In genomic region chr22:24583221-24583971, GRCh38 we compare ENCODE assay signal across 9 cellular contexts. TPM values are rescaled to one million over a fixed set of nuclear protein-coding genes. Genes with fewer than 3 reads are reported as not detected.
DNase-seq lines count a peak whose midpoint lies in the region; ATAC-seq and TF ChIP-seq lines count a peak whose summit lies in the region.
"Had no signal": no experiment of that assay in that cellular context is flagged by ENCODE, and none has a peak within 500 bp of the region (broad histone marks: within the 10 kb centered on the region; RNA-seq: fewer than 3 reads in every experiment).

No MANE protein-coding gene starts in this region.

- no peak overlapping the region for H3K4me2 ChIP-seq in HCT116 (ENCODE audit: low read length)

- intact Hi-C loops in HCT116 (cut with micrococcal nuclease), result no loop called here
- intact Hi-C loops in sigmoid colon (cut with DNase I), result no loop called here

- no peaks in the 10 kb centered on the region for H3K36me3 ChIP-seq in HCT116 (ENCODE audit: control insufficient read depth in 1 of 2, insufficient read depth in 2 of 2, low read length in 2 of 2)
- peaks cover 0 to 35% (median 7%) of the 10 kb centered on the region in 4 donors for H3K36me3 ChIP-seq in sigmoid colon
- H3K36me3 ChIP-seq: ovary had no signal

- H3K9ac ChIP-seq in HCT116 (ENCODE audit: low read length), result no peak overlapping the region

- no TSS peak for BruUV-seq in HCT116 (replicated peaks; lab: Mats Ljungman, UMichigan)

- no peak overlapping the region for H3K4me3 ChIP-seq in HCT116 (replicated peaks in 1 of 2; ENCODE audit: low read depth in 1 of 2, low read length in 2 of 2)
- no peak overlapping the region for H3K4me3 ChIP-seq in fibroblast of villous mesenchyme (ENCODE audit: low read depth, low read length)
- H3K4me3 ChIP-seq in sigmoid colon, result peak overlapping the region in 3 of 4 donors; percentile 19 to 38 (median 32)
- H3K4me3 ChIP-seq: ovary had no signal

- no peak for ATAC-seq in HCT116
- ATAC-seq in HG03039 (IDR thresholded peaks at IDR 0.05; ENCODE audit: unreplicated experiment), result no peak

- no peak for TF ChIP-seq EP300 in sigmoid colon (IDR thresholded peaks at IDR 0.05)

- no peak for DNase-seq in HCT116 (ENCODE audit: low read depth, low spot score)
- peak; percentile 85 for DNase-seq in NCI-H69 (lab: John Stamatoyannopoulos, UW)
- DNase-seq in fibroblast of villous mesenchyme (ENCODE audit: low read depth), result peak; percentile 48
- no peak for DNase-seq in sigmoid colon
- DNase-seq in HCEC 1CT, result no peak
- no peak for DNase-seq in midbrain (lab: John Stamatoyannopoulos, UW)
- no peak for DNase-seq in GM10248 (ENCODE audit: extremely low spot score)

- H3K4me1 ChIP-seq in HCT116 (ENCODE audit: control insufficient read depth in 1 of 2, insufficient read depth in 2 of 2, low read length in 2 of 2) (no peaks in the 10 kb centered on the region), sigmoid colon (peaks cover 0 to 41% (median 23%) of the 10 kb centered on the region in 4 donors)

- POLR2A ChIA-PET in HCT116 (lab: Charles Lee) (no interaction called here), GM10248 (lab: Yijun Ruan, JAX) (no interaction called here)

- RAD21 ChIA-PET in HCT116 (lab: Charles Lee; ENCODE audit: low non-redundant PET in 1 of 2, low total read pairs in 2 of 2, uncharacterized antibody in 2 of 2, unreplicated experiment in 2 of 2), result no interaction called here

- no peak for TF ChIP-seq CTCF in HCT116 (IDR thresholded peaks at IDR 0.05 in 2 of 3, conservative IDR thresholded peaks at IDR 0.05 in 1 of 3; ENCODE audit: borderline replicate concordance in 1 of 3, insufficient read depth in 1 of 3, low read depth in 2 of 3, low read length in 2 of 3)
- no peak for TF ChIP-seq CTCF in fibroblast of villous mesenchyme (IDR thresholded peaks at IDR 0.05; ENCODE audit: insufficient read depth, low read depth, low read length)
- TF ChIP-seq CTCF in sigmoid colon (IDR thresholded peaks at IDR 0.05), result no peak
- no peak for TF ChIP-seq CTCF in GM10248 (IDR thresholded peaks at IDR 0.05; ENCODE audit: control extremely low read depth, extremely low read depth, low read depth, missing control alignments)

- TF ChIP-seq RAD21 in HCT116 (IDR thresholded peaks at IDR 0.05; ENCODE audit: low read depth), result no peak

- H3K27ac ChIP-seq in HCT116 (ENCODE audit: low read depth, low read length) (no peak overlapping the region), sigmoid colon (peak overlapping the region; percentile 76 to 83 (median 80))

- no peak overlapping the region for H2AFZ ChIP-seq in HCT116 (ENCODE audit: low read depth, low read length, poor library complexity, severe bottlenecking)

- H4K20me1 ChIP-seq in HCT116 (ENCODE audit: insufficient read depth), result no peaks in the 10 kb centered on the region

- no peaks in the 10 kb centered on the region for H3K27me3 ChIP-seq in HCT116 (ENCODE audit: insufficient read depth, low read length)
- H3K27me3 ChIP-seq in sigmoid colon, result no peaks in the 10 kb centered on the region
- H3K27me3 ChIP-seq: ovary had no signal

- no peak for TF ChIP-seq POLR2A in HCT116 (IDR thresholded peaks at IDR 0.05; ENCODE audit: borderline replicate concordance, extremely low read depth, insufficient read depth, insufficient read length)
- TF ChIP-seq POLR2A in sigmoid colon (IDR thresholded peaks at IDR 0.05), result no peak

- no peaks in the 10 kb centered on the region for H3K9me3 ChIP-seq in HCT116 (ENCODE audit: control insufficient read depth in 1 of 2, insufficient read depth in 1 of 2, low read depth in 1 of 2, low read length in 2 of 2)
- H3K9me3 ChIP-seq in sigmoid colon, result no peaks in the 10 kb centered on the region
- H3K9me3 ChIP-seq: ovary had no signal

- H3K79me2 ChIP-seq in HCT116 (ENCODE audit: insufficient read depth, low read length), result no peaks in the 10 kb centered on the region

- CTCF ChIA-PET in HCT116 (lab: Charles Lee) (interaction anchor here (0.6 kb wide), 1 partner anchor 1781 kb away, joined by 3 read pairs; no protein-coding TSS in a partner anchor), GM10248 (lab: Yijun Ruan, JAX) (no interaction called here)

- no peaks in the 10 kb centered on the region for H3K9me2 ChIP-seq in HCT116 (ENCODE audit: insufficient read depth)

- WGBS in sigmoid colon, 2 donors, result 41 to 72% methylated on average over 17 of the region's 17 CpGs

TF ChIP-seq in HCT116, 20 proteins besides CTCF, POLR2A, EP300 and RAD21:
- TF ChIP-seq EZH2 (IDR thresholded peaks at IDR 0.05) (no peak), ZFX (IDR thresholded peaks at IDR 0.05) (0 out of 2 replicates have a peak, but pooled peaks have one; percentile 8)
TF ChIP-seq in HCT116: peak in this region for 1.

RNA-seq across cellular contexts. Expression of gene LRRC75B, which starts 9.5 kb away (rescaled TPM):
- total RNA-seq in HCT116 (2021; ENCODE audit: unreplicated experiment) (7.9 TPM), fibroblast of villous mesenchyme (3.9 and 5.8 TPM in 2 replicates), sigmoid colon (10 to 100 TPM; 11.1 to 18.6 (median 13.8) TPM)
- polyA plus RNA-seq in HCT116 (2012), result 10.7 and 11.0 TPM in 2 replicates
- polyA plus RNA-seq in sigmoid colon, result 10 to 100 TPM in 1 of 3 donors, 1 to 10 TPM in 2; 2.5 to 14.4 (median 8.1) TPM

RNA-seq across cellular contexts. Expression of gene GGT1, which starts 19.6 kb away (rescaled TPM):
- total RNA-seq in HCT116 (2021; ENCODE audit: unreplicated experiment), result 14.0 TPM
- polyA plus RNA-seq in HCT116 (2012), result 23.2 and 24.5 TPM in 2 replicates
- 0.97 and 1.7 TPM in 2 replicates for total RNA-seq in fibroblast of villous mesenchyme
- 1 to 10 TPM; 2.9 to 5.4 (median 3.7) TPM for total RNA-seq in sigmoid colon
- 10 to 100 TPM; 12.6 to 33.1 (median 26.7) TPM for polyA plus RNA-seq in sigmoid colon

RNA-seq across cellular contexts. Expression of gene SNRPD3, which starts 27.6 kb away (rescaled TPM):
- 144 TPM for total RNA-seq in HCT116 (2021; ENCODE audit: unreplicated experiment)
- polyA plus RNA-seq in HCT116 (2012), result 194 and 200 TPM in 2 replicates
- total RNA-seq in fibroblast of villous mesenchyme, result 59.3 and 84.2 TPM in 2 replicates
- total RNA-seq in sigmoid colon, result 100 to 1,000 TPM; 104 to 156 (median 133) TPM
- 100 to 1,000 TPM; 111 to 159 (median 146) TPM for polyA plus RNA-seq in sigmoid colon

RNA-seq across cellular contexts. Expression of gene GUCD1, which starts 28.5 kb away (rescaled TPM):
- total RNA-seq in HCT116 (2021; ENCODE audit: unreplicated experiment) (48.7 TPM), fibroblast of villous mesenchyme (148 and 166 TPM in 2 replicates), sigmoid colon (10 to 100 TPM; 85.6 to 98.6 (median 89.4) TPM)
- polyA plus RNA-seq in HCT116 (2012), result 57.2 and 68.4 TPM in 2 replicates
- polyA plus RNA-seq in sigmoid colon, result 100 to 1,000 TPM; 153 to 301 (median 160) TPM

Comparison
In these comparisons a context has a peak if more than half of its experiments do, and no peak if none do; other contexts are left out.
1. DNase-seq: peak in NCI-H69 (single experiment) and fibroblast of villous mesenchyme (single experiment); none in HCT116 (single experiment), sigmoid colon (single experiment), HCEC 1CT (single experiment), midbrain (single experiment) and GM10248 (single experiment).
2. H3K4me3 ChIP-seq: peak in sigmoid colon (3 of 4); none in HCT116 (0 of 2) and fibroblast of villous mesenchyme (single experiment).